20 cellular contexts compared by ENCODE assay signal in the genomic region with DNA sequence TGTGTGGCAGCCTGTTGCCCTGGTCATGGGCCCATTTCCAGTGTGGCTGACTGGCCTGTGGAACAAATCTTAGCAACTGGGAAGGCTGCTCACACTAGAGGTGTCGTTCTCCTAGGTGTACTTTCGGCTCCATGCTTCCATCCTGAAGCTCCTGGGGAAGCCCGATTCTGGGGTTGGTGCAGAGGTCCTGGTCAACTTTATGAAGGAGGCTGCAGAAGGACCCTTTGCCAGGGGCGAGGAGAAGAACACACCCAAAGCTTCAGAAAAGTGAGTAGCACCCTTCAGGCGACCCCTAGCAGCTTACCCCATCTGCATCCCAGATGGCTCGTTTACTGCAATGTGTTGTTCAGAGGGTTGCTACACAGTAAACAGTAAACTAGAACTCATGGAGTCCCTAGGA.
DNase-seq lines count a peak whose midpoint lies in the region; TF ChIP-seq lines count a peak whose summit lies in the region.
"Had no signal": no experiment of that assay in that cellular context is flagged by ENCODE, and none has a peak within 500 bp of the region (broad histone marks: within the 10 kb centered on the region; RNA-seq: fewer than 3 reads in every experiment).

No MANE protein-coding gene starts in this region.

- CTCF ChIA-PET in activated CD4-positive, alpha-beta T cell treated with anti-CD3 and anti-CD28 coated beads, Interleukin-2, amount 10 ng/mL, durations not matched to agents 7 days and 5 days (lab: Charles Lee): interaction anchor here (0.9 to 2.2 kb wide), 3 partner anchors 8 to 23 kb away, joined by 3 to 7 read pairs (median 4); no protein-coding TSS in a partner anchor

- intact Hi-C loops in activated CD4-positive, alpha-beta T cell treated with anti-CD3 and anti-CD28 coated beads, Interleukin-2, amount 10 ng/mL, durations not matched to agents 24 days and 14 days (cut with micrococcal nuclease): no loop called here
- intact Hi-C loops in posterior cingulate gyrus (cut with DNase I): no loop called here

- no peak for TF ChIP-seq EP300 in suprapubic skin (IDR thresholded peaks at IDR 0.05)

- no peaks in the 10 kb centered on the region for H3K9me3 Mint-ChIP-seq in activated CD4-positive, alpha-beta T cell treated with anti-CD3 and anti-CD28 coated beads, Interleukin-2, amount 10 ng/mL, durations not matched to agents 7 days and 5 days
- no peaks in the 10 kb centered on the region for H3K9me3 Mint-ChIP-seq in activated CD4-positive, alpha-beta T cell treated with anti-CD3 and anti-CD28 coated beads, Interleukin-2, amount 10 ng/mL, durations not matched to agents 24 days and 14 days
- H3K9me3 Mint-ChIP-seq: HFFc6 had no signal

- H3K27me3 Mint-ChIP-seq in activated CD4-positive, alpha-beta T cell treated with anti-CD3 and anti-CD28 coated beads, Interleukin-2, amount 10 ng/mL, durations not matched to agents 7 days and 5 days: no peaks in the 10 kb centered on the region
- H3K27me3 Mint-ChIP-seq in activated CD4-positive, alpha-beta T cell treated with anti-CD3 and anti-CD28 coated beads, Interleukin-2, amount 10 ng/mL, durations not matched to agents 24 days and 14 days: no peaks in the 10 kb centered on the region
- H3K27me3 Mint-ChIP-seq: CD4-positive, CD25-positive, alpha-beta regulatory T cell had no signal

- H3K36me3 ChIP-seq in suprapubic skin: peaks cover 79% of the 10 kb centered on the region

- H3K4me3 ChIP-seq in suprapubic skin: no peak overlapping the region

- no peak for DNase-seq in activated CD4-positive, alpha-beta T cell treated with anti-CD3 and anti-CD28 coated beads, Interleukin-2, amount 10 ng/mL, durations not matched to agents 7 days and 5 days
- DNase-seq in activated CD4-positive, alpha-beta T cell treated with anti-CD3 and anti-CD28 coated beads, Interleukin-2, amount 10 ng/mL, durations not matched to agents 24 days and 14 days: no peak
- DNase-seq in NCI-H1694 (lab: John Stamatoyannopoulos, UW) (peak; percentile 82), islet precursor cell (peak; percentile 33), suprapubic skin (ENCODE audit: low spot score in 2 of 2) (peak; percentile 21 to 50), activated T-cell treated with anti-CD3 and anti-CD28 coated beads for 4 hours (no peak), posterior cingulate gyrus (no peak)
- DNase-seq: BE2C; CD4-positive, CD25-positive, alpha-beta regulatory T cell; COR-L47; DMS 273 treated with DMSO at 0.1 percent for 48 hours; DND-41; HFFc6; KG1; NCI-H1436; NCI-H2029 treated with DMSO at 0.1 percent for 48 hours; NCI-H446 treated with DMSO at 0.1 percent for 48 hours; NCI-H69; OCI-M1; SIG-M5 had no signal

- no peaks in the 10 kb centered on the region for H3K27me3 ChIP-seq in suprapubic skin
- H3K27me3 ChIP-seq: BE2C had no signal

- H3K4me1 ChIP-seq in suprapubic skin: no peaks in the 10 kb centered on the region

- H3K27ac Mint-ChIP-seq in activated CD4-positive, alpha-beta T cell treated with anti-CD3 and anti-CD28 coated beads, Interleukin-2, amount 10 ng/mL, durations not matched to agents 7 days and 5 days: peak overlapping the region; percentile 9
- no peak overlapping the region for H3K27ac Mint-ChIP-seq in activated CD4-positive, alpha-beta T cell treated with anti-CD3 and anti-CD28 coated beads, Interleukin-2, amount 10 ng/mL, durations not matched to agents 24 days and 14 days
- H3K27ac Mint-ChIP-seq: CD4-positive, CD25-positive, alpha-beta regulatory T cell; HFFc6 had no signal

- no peak for TF ChIP-seq POLR2A in suprapubic skin (IDR thresholded peaks at IDR 0.05)

- no peak overlapping the region for H3K27ac ChIP-seq in suprapubic skin

- POLR2A ChIA-PET in activated CD4-positive, alpha-beta T cell treated with anti-CD3 and anti-CD28 coated beads, Interleukin-2, amount 10 ng/mL, durations not matched to agents 7 days and 5 days (lab: Charles Lee): no interaction called here

- TF ChIP-seq CTCF in suprapubic skin (IDR thresholded peaks at IDR 0.05): no peak

- H3K4me3 Mint-ChIP-seq in activated CD4-positive, alpha-beta T cell treated with anti-CD3 and anti-CD28 coated beads, Interleukin-2, amount 10 ng/mL, durations not matched to agents 7 days and 5 days: no peak overlapping the region
- no peak overlapping the region for H3K4me3 Mint-ChIP-seq in activated CD4-positive, alpha-beta T cell treated with anti-CD3 and anti-CD28 coated beads, Interleukin-2, amount 10 ng/mL, durations not matched to agents 24 days and 14 days
- H3K4me3 Mint-ChIP-seq: CD4-positive, CD25-positive, alpha-beta regulatory T cell; HFFc6 had no signal

- WGBS in suprapubic skin: 80% methylated on average over 2 of the region's 6 CpGs

- no peaks in the 10 kb centered on the region for H3K4me1 Mint-ChIP-seq in activated CD4-positive, alpha-beta T cell treated with anti-CD3 and anti-CD28 coated beads, Interleukin-2, amount 10 ng/mL, durations not matched to agents 7 days and 5 days
- H3K4me1 Mint-ChIP-seq in activated CD4-positive, alpha-beta T cell treated with anti-CD3 and anti-CD28 coated beads, Interleukin-2, amount 10 ng/mL, durations not matched to agents 24 days and 14 days: peaks cover 3% of the 10 kb centered on the region
- H3K4me1 Mint-ChIP-seq: CD4-positive, CD25-positive, alpha-beta regulatory T cell had no signal

- no peaks in the 10 kb centered on the region for H3K9me3 ChIP-seq in suprapubic skin
- H3K9me3 ChIP-seq: BE2C had no signal

- peaks cover 24% of the 10 kb centered on the region for H3K36me3 Mint-ChIP-seq in activated CD4-positive, alpha-beta T cell treated with anti-CD3 and anti-CD28 coated beads, Interleukin-2, amount 10 ng/mL, durations not matched to agents 7 days and 5 days (ENCODE audit: low read depth)
- H3K36me3 Mint-ChIP-seq in activated CD4-positive, alpha-beta T cell treated with anti-CD3 and anti-CD28 coated beads, Interleukin-2, amount 10 ng/mL, durations not matched to agents 24 days and 14 days (ENCODE audit: low read depth): peaks cover 44% of the 10 kb centered on the region

Comparison
In these comparisons a context has a peak if more than half of its experiments do, and no peak if none do; other contexts are left out.
1. DNase-seq: peak in NCI-H1694 (single experiment), islet precursor cell (single experiment) and suprapubic skin (2 of 2); none in activated CD4-positive, alpha-beta T cell treated with anti-CD3 and anti-CD28 coated beads, Interleukin-2, amount 10 ng/mL, durations not matched to agents 7 days and 5 days (single experiment), activated CD4-positive, alpha-beta T cell treated with anti-CD3 and anti-CD28 coated beads, Interleukin-2, amount 10 ng/mL, durations not matched to agents 24 days and 14 days (single experiment), activated T-cell treated with anti-CD3 and anti-CD28 coated beads for 4 hours (single experiment) and posterior cingulate gyrus (0 of 10).